ENCODE assay signal across 1 cellular context in the genomic region with DNA sequence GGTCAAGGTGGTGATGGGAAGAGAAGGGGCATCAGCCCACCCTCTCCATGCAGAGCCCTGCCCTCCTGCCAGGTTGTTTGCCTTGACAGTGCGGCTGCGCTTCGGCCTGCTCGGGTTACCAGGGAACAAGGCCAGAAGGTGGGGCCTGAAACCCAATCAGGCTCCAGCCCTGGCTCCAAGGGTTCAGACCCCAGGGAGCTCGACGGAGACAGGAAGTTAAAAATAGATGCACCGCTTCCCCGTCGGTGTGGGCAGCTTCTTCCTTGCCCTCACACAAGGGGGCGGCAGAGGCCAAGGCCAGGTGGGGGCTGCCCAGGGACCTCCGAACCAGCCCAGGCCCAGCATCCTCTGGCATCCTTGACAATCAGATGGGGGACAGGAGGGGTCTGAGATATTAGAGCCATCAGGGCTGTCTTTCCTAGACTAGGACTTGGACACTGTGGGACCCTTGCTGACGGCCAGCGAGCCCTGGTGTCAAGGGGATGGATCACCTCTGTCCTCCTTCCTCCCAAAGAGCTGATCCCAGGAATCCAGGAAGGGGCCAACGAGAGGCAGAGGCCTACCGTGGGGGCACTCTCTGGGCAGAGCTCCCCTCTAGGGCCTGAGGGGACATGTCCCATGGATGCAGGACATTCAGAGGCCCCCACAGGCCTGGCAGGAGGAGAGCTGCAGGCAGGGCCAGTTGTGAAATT.
TF ChIP-seq lines count a peak whose summit lies in the region.

No MANE protein-coding gene starts in this region.

TF ChIP-seq in HepG2, 621 proteins besides CTCF, POLR2A, EP300 and RAD21 (continued from another document and continues in another):
- TF ChIP-seq ARHGAP35 (CRISPR knock-in tag; IDR thresholded peaks at IDR 0.05; ENCODE audit: borderline replicate concordance) (peak; percentile 73; the same call in 1 of the 2 replicates), MED8 (CRISPR knock-in tag; IDR thresholded peaks at IDR 0.05; ENCODE audit: insufficient replicate concordance) (no peak), ZNF816 (CRISPR knock-in tag; IDR thresholded peaks at IDR 0.05; ENCODE audit: borderline replicate concordance) (no peak), MAZ (IDR thresholded peaks at IDR 0.05; ENCODE audit: borderline replicate concordance, low read depth, low read length) (no peak; the same call in 1 of the 2 replicates), MAZ (CRISPR knock-in tag; IDR thresholded peaks at IDR 0.05; ENCODE audit: low read depth) (peak; percentile 49; the same call in 1 of the 2 replicates), ARNT (IDR thresholded peaks at IDR 0.05) (no peak), ZNF670 (CRISPR knock-in tag; IDR thresholded peaks at IDR 0.05; ENCODE audit: borderline replicate concordance) (no peak), ELF4 (CRISPR knock-in tag; IDR thresholded peaks at IDR 0.05; ENCODE audit: borderline replicate concordance) (no peak), ZNF530 (CRISPR knock-in tag; IDR thresholded peaks at IDR 0.05; ENCODE audit: low read depth) (no peak), KAT2B (IDR thresholded peaks at IDR 0.05; ENCODE audit: borderline replicate concordance, low read depth, low read length) (no peak), SRY (CRISPR knock-in tag; IDR thresholded peaks at IDR 0.05) (no peak), ZNF232 (CRISPR knock-in tag; IDR thresholded peaks at IDR 0.05; ENCODE audit: borderline replicate concordance) (peak; percentile 97; the same call in 1 of the 2 replicates), NKX3-1 (CRISPR knock-in tag; IDR thresholded peaks at IDR 0.05) (no peak), ZNF563 (CRISPR knock-in tag; IDR thresholded peaks at IDR 0.05) (no peak), TP53 (CRISPR knock-in tag; conservative IDR thresholded peaks at IDR 0.05) (no peak), ZNF124 (CRISPR knock-in tag; IDR thresholded peaks at IDR 0.05) (peak; percentile 61; the same call in 1 of the 2 replicates), RBM39 (IDR thresholded peaks at IDR 0.05; ENCODE audit: low read depth, low read length, poor library complexity, severe bottlenecking) (no peak), ZSCAN20 (CRISPR knock-in tag; IDR thresholded peaks at IDR 0.05; ENCODE audit: borderline replicate concordance) (no peak), ZBTB7A (CRISPR knock-in tag; IDR thresholded peaks at IDR 0.05) (no peak), SP2 (CRISPR knock-in tag; IDR thresholded peaks at IDR 0.05) (no peak), MIXL1 (CRISPR knock-in tag; IDR thresholded peaks at IDR 0.05) (no peak), ZNF577 (CRISPR knock-in tag; IDR thresholded peaks at IDR 0.05; ENCODE audit: borderline replicate concordance, low read depth) (no peak), TBL1XR1 (IDR thresholded peaks at IDR 0.05; ENCODE audit: borderline replicate concordance, low read length, partially characterized antibody) (no peak), ZMAT3 (CRISPR knock-in tag; conservative IDR thresholded peaks at IDR 0.05) (no peak), YEATS2 (CRISPR knock-in tag; IDR thresholded peaks at IDR 0.05; ENCODE audit: borderline replicate concordance) (peak; percentile 74; the same call in 1 of the 2 replicates), RFXANK (CRISPR knock-in tag; IDR thresholded peaks at IDR 0.05) (no peak), ZBTB3 (CRISPR knock-in tag; IDR thresholded peaks at IDR 0.05; ENCODE audit: borderline replicate concordance, low read depth) (no peak), HOXA9 (CRISPR knock-in tag; IDR thresholded peaks at IDR 0.05; ENCODE audit: borderline replicate concordance) (no peak), ZNF883 (CRISPR knock-in tag; IDR thresholded peaks at IDR 0.05; ENCODE audit: not compliant biosample characterization) (no peak), ZNF749 (CRISPR knock-in tag; IDR thresholded peaks at IDR 0.05; ENCODE audit: borderline replicate concordance) (no peak), ZMYM2 (CRISPR knock-in tag; IDR thresholded peaks at IDR 0.05) (0 out of 2 replicates have a peak, but pooled peaks have one; percentile 61), NFRKB (IDR thresholded peaks at IDR 0.05) (no peak), GZF1 (CRISPR knock-in tag; IDR thresholded peaks at IDR 0.05) (no peak)
- TF ChIP-seq, protein P1, sequence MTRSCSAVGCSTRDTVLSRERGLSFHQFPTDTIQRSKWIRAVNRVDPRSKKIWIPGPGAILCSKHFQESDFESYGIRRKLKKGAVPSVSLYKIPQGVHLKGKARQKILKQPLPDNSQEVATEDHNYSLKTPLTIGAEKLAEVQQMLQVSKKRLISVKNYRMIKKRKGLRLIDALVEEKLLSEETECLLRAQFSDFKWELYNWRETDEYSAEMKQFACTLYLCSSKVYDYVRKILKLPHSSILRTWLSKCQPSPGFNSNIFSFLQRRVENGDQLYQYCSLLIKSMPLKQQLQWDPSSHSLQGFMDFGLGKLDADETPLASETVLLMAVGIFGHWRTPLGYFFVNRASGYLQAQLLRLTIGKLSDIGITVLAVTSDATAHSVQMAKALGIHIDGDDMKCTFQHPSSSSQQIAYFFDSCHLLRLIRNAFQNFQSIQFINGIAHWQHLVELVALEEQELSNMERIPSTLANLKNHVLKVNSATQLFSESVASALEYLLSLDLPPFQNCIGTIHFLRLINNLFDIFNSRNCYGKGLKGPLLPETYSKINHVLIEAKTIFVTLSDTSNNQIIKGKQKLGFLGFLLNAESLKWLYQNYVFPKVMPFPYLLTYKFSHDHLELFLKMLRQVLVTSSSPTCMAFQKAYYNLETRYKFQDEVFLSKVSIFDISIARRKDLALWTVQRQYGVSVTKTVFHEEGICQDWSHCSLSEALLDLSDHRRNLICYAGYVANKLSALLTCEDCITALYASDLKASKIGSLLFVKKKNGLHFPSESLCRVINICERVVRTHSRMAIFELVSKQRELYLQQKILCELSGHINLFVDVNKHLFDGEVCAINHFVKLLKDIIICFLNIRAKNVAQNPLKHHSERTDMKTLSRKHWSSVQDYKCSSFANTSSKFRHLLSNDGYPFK (CRISPR knock-in tag; IDR thresholded peaks at IDR 0.05; ENCODE audit: borderline replicate concordance): no peak
- TF ChIP-seq, protein P2, sequence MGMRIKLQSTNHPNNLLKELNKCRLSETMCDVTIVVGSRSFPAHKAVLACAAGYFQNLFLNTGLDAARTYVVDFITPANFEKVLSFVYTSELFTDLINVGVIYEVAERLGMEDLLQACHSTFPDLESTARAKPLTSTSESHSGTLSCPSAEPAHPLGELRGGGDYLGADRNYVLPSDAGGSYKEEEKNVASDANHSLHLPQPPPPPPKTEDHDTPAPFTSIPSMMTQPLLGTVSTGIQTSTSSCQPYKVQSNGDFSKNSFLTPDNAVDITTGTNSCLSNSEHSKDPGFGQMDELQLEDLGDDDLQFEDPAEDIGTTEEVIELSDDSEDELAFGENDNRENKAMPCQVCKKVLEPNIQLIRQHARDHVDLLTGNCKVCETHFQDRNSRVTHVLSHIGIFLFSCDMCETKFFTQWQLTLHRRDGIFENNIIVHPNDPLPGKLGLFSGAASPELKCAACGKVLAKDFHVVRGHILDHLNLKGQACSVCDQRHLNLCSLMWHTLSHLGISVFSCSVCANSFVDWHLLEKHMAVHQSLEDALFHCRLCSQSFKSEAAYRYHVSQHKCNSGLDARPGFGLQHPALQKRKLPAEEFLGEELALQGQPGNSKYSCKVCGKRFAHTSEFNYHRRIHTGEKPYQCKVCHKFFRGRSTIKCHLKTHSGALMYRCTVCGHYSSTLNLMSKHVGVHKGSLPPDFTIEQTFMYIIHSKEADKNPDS (CRISPR knock-in tag; IDR thresholded peaks at IDR 0.05): no peak
- TF ChIP-seq, protein P3, sequence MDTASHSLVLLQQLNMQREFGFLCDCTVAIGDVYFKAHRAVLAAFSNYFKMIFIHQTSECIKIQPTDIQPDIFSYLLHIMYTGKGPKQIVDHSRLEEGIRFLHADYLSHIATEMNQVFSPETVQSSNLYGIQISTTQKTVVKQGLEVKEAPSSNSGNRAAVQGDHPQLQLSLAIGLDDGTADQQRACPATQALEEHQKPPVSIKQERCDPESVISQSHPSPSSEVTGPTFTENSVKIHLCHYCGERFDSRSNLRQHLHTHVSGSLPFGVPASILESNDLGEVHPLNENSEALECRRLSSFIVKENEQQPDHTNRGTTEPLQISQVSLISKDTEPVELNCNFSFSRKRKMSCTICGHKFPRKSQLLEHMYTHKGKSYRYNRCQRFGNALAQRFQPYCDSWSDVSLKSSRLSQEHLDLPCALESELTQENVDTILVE (CRISPR knock-in tag; IDR thresholded peaks at IDR 0.05): no peak
- TF ChIP-seq, protein P4, sequence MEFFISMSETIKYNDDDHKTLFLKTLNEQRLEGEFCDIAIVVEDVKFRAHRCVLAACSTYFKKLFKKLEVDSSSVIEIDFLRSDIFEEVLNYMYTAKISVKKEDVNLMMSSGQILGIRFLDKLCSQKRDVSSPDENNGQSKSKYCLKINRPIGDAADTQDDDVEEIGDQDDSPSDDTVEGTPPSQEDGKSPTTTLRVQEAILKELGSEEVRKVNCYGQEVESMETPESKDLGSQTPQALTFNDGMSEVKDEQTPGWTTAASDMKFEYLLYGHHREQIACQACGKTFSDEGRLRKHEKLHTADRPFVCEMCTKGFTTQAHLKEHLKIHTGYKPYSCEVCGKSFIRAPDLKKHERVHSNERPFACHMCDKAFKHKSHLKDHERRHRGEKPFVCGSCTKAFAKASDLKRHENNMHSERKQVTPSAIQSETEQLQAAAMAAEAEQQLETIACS (CRISPR knock-in tag; IDR thresholded peaks at IDR 0.05): no peak
- TF ChIP-seq, protein P5, sequence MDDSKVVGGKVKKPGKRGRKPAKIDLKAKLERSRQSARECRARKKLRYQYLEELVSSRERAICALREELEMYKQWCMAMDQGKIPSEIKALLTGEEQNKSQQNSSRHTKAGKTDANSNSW (CRISPR knock-in tag; IDR thresholded peaks at IDR 0.05; ENCODE audit: borderline replicate concordance): no peak
- TF ChIP-seq, protein P6, sequence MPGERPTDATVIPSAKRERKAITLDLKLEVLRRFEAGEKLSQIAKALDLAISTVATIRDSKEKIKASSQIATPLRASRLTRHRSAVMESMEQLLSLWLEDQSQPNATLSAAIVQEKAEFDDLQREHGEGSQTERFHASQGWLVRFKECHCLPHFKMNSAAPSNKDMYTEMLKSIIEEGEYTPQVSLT (CRISPR knock-in tag; IDR thresholded peaks at IDR 0.05; ENCODE audit: borderline replicate concordance, low read depth): no peak
- TF ChIP-seq, protein P7, sequence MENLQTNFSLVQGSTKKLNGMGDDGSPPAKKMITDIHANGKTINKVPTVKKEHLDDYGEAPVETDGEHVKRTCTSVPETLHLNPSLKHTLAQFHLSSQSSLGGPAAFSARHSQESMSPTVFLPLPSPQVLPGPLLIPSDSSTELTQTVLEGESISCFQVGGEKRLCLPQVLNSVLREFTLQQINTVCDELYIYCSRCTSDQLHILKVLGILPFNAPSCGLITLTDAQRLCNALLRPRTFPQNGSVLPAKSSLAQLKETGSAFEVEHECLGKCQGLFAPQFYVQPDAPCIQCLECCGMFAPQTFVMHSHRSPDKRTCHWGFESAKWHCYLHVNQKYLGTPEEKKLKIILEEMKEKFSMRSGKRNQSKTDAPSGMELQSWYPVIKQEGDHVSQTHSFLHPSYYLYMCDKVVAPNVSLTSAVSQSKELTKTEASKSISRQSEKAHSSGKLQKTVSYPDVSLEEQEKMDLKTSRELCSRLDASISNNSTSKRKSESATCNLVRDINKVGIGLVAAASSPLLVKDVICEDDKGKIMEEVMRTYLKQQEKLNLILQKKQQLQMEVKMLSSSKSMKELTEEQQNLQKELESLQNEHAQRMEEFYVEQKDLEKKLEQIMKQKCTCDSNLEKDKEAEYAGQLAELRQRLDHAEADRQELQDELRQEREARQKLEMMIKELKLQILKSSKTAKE (CRISPR knock-in tag; IDR thresholded peaks at IDR 0.05; ENCODE audit: borderline replicate concordance): no peak
- TF ChIP-seq, protein P8, sequence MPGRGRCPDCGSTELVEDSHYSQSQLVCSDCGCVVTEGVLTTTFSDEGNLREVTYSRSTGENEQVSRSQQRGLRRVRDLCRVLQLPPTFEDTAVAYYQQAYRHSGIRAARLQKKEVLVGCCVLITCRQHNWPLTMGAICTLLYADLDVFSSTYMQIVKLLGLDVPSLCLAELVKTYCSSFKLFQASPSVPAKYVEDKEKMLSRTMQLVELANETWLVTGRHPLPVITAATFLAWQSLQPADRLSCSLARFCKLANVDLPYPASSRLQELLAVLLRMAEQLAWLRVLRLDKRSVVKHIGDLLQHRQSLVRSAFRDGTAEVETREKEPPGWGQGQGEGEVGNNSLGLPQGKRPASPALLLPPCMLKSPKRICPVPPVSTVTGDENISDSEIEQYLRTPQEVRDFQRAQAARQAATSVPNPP (CRISPR knock-in tag; IDR thresholded peaks at IDR 0.05): no peak
- TF ChIP-seq, protein P9, sequence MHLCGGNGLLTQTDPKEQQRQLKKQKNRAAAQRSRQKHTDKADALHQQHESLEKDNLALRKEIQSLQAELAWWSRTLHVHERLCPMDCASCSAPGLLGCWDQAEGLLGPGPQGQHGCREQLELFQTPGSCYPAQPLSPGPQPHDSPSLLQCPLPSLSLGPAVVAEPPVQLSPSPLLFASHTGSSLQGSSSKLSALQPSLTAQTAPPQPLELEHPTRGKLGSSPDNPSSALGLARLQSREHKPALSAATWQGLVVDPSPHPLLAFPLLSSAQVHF (CRISPR knock-in tag; IDR thresholded peaks at IDR 0.05): no peak
- TF ChIP-seq, protein P10, sequence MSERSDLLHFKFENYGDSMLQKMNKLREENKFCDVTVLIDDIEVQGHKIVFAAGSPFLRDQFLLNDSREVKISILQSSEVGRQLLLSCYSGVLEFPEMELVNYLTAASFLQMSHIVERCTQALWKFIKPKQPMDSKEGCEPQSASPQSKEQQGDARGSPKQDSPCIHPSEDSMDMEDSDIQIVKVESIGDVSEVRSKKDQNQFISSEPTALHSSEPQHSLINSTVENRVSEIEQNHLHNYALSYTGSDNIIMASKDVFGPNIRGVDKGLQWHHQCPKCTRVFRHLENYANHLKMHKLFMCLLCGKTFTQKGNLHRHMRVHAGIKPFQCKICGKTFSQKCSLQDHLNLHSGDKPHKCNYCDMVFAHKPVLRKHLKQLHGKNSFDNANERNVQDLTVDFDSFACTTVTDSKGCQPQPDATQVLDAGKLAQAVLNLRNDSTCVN (CRISPR knock-in tag; IDR thresholded peaks at IDR 0.05; ENCODE audit: borderline replicate concordance): no peak
- TF ChIP-seq, protein P11, sequence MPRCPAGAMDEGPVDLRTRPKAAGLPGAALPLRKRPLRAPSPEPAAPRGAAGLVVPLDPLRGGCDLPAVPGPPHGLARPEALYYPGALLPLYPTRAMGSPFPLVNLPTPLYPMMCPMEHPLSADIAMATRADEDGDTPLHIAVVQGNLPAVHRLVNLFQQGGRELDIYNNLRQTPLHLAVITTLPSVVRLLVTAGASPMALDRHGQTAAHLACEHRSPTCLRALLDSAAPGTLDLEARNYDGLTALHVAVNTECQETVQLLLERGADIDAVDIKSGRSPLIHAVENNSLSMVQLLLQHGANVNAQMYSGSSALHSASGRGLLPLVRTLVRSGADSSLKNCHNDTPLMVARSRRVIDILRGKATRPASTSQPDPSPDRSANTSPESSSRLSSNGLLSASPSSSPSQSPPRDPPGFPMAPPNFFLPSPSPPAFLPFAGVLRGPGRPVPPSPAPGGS (CRISPR knock-in tag; IDR thresholded peaks at IDR 0.05): no peak
- TF ChIP-seq, protein P12, sequence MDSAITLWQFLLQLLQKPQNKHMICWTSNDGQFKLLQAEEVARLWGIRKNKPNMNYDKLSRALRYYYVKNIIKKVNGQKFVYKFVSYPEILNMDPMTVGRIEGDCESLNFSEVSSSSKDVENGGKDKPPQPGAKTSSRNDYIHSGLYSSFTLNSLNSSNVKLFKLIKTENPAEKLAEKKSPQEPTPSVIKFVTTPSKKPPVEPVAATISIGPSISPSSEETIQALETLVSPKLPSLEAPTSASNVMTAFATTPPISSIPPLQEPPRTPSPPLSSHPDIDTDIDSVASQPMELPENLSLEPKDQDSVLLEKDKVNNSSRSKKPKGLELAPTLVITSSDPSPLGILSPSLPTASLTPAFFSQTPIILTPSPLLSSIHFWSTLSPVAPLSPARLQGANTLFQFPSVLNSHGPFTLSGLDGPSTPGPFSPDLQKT (CRISPR knock-in tag; IDR thresholded peaks at IDR 0.05; ENCODE audit: borderline replicate concordance): no peak
